In the genomic region with DNA sequence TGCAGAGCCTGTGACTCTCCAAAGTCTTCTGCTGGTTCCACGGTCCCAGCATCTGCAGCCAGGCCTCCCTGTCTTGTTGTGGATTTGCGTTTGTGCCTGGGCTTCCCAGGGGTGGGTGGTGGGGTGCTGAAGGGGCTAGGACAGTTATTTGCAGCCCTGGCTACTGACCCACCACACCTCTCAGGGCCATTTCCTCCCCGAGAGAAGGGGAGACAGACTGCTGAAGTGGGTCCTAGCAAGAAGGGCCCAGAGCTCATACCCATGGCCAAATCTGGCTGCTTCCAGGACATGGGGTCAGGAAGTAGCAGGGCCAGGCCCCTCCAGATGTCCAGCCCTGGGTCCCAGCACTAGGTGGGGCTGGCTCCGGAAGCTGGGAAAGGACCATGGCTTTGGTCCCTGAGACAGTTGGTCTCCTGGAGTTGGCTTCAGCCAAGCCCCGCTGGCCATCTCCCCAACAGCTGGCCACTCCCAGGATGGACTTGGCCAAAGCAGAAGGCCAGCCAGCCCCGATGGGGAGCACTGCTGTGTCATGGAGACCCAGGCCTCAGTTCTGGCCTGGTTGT, we compare ENCODE assay signal across 1 cellular context.
TF ChIP-seq lines count a peak whose summit lies in the region.

No MANE protein-coding gene starts in this region.

TF ChIP-seq in HepG2, 621 proteins besides CTCF, POLR2A, EP300 and RAD21 (continued from another document):
- TF ChIP-seq, protein P1, sequence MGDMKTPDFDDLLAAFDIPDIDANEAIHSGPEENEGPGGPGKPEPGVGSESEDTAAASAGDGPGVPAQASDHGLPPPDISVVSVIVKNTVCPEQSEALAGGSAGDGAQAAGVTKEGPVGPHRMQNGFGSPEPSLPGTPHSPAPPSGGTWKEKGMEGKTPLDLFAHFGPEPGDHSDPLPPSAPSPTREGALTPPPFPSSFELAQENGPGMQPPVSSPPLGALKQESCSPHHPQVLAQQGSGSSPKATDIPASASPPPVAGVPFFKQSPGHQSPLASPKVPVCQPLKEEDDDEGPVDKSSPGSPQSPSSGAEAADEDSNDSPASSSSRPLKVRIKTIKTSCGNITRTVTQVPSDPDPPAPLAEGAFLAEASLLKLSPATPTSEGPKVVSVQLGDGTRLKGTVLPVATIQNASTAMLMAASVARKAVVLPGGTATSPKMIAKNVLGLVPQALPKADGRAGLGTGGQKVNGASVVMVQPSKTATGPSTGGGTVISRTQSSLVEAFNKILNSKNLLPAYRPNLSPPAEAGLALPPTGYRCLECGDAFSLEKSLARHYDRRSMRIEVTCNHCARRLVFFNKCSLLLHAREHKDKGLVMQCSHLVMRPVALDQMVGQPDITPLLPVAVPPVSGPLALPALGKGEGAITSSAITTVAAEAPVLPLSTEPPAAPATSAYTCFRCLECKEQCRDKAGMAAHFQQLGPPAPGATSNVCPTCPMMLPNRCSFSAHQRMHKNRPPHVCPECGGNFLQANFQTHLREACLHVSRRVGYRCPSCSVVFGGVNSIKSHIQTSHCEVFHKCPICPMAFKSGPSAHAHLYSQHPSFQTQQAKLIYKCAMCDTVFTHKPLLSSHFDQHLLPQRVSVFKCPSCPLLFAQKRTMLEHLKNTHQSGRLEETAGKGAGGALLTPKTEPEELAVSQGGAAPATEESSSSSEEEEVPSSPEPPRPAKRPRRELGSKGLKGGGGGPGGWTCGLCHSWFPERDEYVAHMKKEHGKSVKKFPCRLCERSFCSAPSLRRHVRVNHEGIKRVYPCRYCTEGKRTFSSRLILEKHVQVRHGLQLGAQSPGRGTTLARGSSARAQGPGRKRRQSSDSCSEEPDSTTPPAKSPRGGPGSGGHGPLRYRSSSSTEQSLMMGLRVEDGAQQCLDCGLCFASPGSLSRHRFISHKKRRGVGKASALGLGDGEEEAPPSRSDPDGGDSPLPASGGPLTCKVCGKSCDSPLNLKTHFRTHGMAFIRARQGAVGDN (CRISPR knock-in tag; IDR thresholded peaks at IDR 0.05), result peak; percentile 87
- TF ChIP-seq ZBTB42 (CRISPR knock-in tag; IDR thresholded peaks at IDR 0.05), result peak; percentile 70; the same call in 1 of the 2 replicates
- TF ChIP-seq ZMYM4 (CRISPR knock-in tag; IDR thresholded peaks at IDR 0.05), result no peak
- peak; percentile 84 for TF ChIP-seq ZNF263 (CRISPR knock-in tag; IDR thresholded peaks at IDR 0.05)
- 0 out of 2 replicates have a peak, but pooled peaks have one; percentile 27 for TF ChIP-seq RNF219 (CRISPR knock-in tag; IDR thresholded peaks at IDR 0.05)
- 0 out of 2 replicates have a peak, but pooled peaks have one; percentile 15 for TF ChIP-seq ZNF292 (CRISPR knock-in tag; IDR thresholded peaks at IDR 0.05; ENCODE audit: borderline replicate concordance, low read depth)
- TF ChIP-seq, protein P2, sequence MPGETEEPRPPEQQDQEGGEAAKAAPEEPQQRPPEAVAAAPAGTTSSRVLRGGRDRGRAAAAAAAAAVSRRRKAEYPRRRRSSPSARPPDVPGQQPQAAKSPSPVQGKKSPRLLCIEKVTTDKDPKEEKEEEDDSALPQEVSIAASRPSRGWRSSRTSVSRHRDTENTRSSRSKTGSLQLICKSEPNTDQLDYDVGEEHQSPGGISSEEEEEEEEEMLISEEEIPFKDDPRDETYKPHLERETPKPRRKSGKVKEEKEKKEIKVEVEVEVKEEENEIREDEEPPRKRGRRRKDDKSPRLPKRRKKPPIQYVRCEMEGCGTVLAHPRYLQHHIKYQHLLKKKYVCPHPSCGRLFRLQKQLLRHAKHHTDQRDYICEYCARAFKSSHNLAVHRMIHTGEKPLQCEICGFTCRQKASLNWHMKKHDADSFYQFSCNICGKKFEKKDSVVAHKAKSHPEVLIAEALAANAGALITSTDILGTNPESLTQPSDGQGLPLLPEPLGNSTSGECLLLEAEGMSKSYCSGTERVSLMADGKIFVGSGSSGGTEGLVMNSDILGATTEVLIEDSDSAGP (CRISPR knock-in tag; IDR thresholded peaks at IDR 0.05; ENCODE audit: borderline replicate concordance), result peak; percentile 58; the same call in 1 of the 2 replicates
- peak; percentile 4; the same call in 1 of the 2 replicates for TF ChIP-seq ZFX (CRISPR knock-in tag; IDR thresholded peaks at IDR 0.05; ENCODE audit: low read depth)
- TF ChIP-seq ZNF660 (CRISPR knock-in tag; IDR thresholded peaks at IDR 0.05; ENCODE audit: borderline replicate concordance, low read depth), result no peak
- TF ChIP-seq AHDC1 (CRISPR knock-in tag; IDR thresholded peaks at IDR 0.05; ENCODE audit: borderline replicate concordance), result 0 out of 2 replicates have a peak, but pooled peaks have one; percentile 19
